ENCODE assay signal across 11 cellular contexts in genomic region chr4:36224969-36225903, GRCh38. TPM values are rescaled to one million over a fixed set of nuclear protein-coding genes. Genes with fewer than 3 reads are reported as not detected.
DNase-seq lines count a peak whose midpoint lies in the region; ATAC-seq and TF ChIP-seq lines count a peak whose summit lies in the region.
"Had no signal": no experiment of that assay in that cellular context is flagged by ENCODE, and none has a peak within 500 bp of the region (broad histone marks: within the 10 kb centered on the region; RNA-seq: fewer than 3 reads in every experiment).

No MANE protein-coding gene starts in this region.

- 93% methylated on average over 2 of the region's 2 CpGs for WGBS in thymus

- no peaks in the 10 kb centered on the region for H3K9me3 ChIP-seq in Panc1 (ENCODE audit: control insufficient read depth, insufficient read depth, low read depth, low read length)
- H3K9me3 ChIP-seq in thymus (ENCODE audit: control insufficient read depth), result no peaks in the 10 kb centered on the region
- H3K9me3 ChIP-seq: prostate gland, uterus had no signal

- H3K4me1 Mint-ChIP-seq in activated T-cell treated with anti-CD3 and anti-CD28 coated beads, Interleukin-2, amount 50 U/mL, for 4 hours (ENCODE audit: low read depth), result peaks cover 72% of the 10 kb centered on the region

- in situ Hi-C loops in Panc1 (cut with HindIII; ENCODE audit: low pct_unique_long_range_greater_than_20kb, low sequenced_read_pairs), result no loop called here

- no TSS peak for BruUV-seq in Panc1 (replicated peaks; lab: Mats Ljungman, UMichigan)

- no peak for ATAC-seq in activated T-cell treated with anti-CD3 and anti-CD28 coated beads, Interleukin-2, amount 50 U/mL, for 4 hours
- ATAC-seq in Panc1, result peak; percentile 63; the same call in 1 of the 2 replicates
- ATAC-seq in GM21515 (IDR thresholded peaks at IDR 0.05; ENCODE audit: unreplicated experiment), result no peak
- ATAC-seq in HG02981 (IDR thresholded peaks at IDR 0.05; ENCODE audit: unreplicated experiment), result no peak

- no peak for DNase-seq in activated T-cell treated with anti-CD3 and anti-CD28 coated beads, Interleukin-2, amount 50 U/mL, for 4 hours
- DNase-seq in activated T-cell treated with anti-CD3 and anti-CD28 coated beads, Interleukin-2, amount 50 U/mL, for 1 hour, result no peak
- no peak for DNase-seq in Panc1 (ENCODE audit: low read depth, low spot score)
- no peak for DNase-seq in activated CD8-positive, alpha-beta memory T cell treated with anti-CD3 and anti-CD28 coated beads, Interleukin-2, amount 50 U/mL, for 4 hours
- DNase-seq: kidney glomerular epithelial cell, uterus had no signal

- POLR2A ChIA-PET in Panc1 (lab: Charles Lee), result no interaction called here

- no peak for TF ChIP-seq CTCF in Panc1 (IDR thresholded peaks at IDR 0.05)

- CTCF ChIA-PET in Panc1 (lab: Charles Lee), result no interaction called here

- peak overlapping the region; percentile 19 for H3K4me3 Mint-ChIP-seq in activated T-cell treated with anti-CD3 and anti-CD28 coated beads, Interleukin-2, amount 50 U/mL, for 4 hours

- H3K36me3 Mint-ChIP-seq in activated T-cell treated with anti-CD3 and anti-CD28 coated beads, Interleukin-2, amount 50 U/mL, for 4 hours (ENCODE audit: insufficient read depth), result peaks cover 14% of the 10 kb centered on the region

- no peaks in the 10 kb centered on the region for H3K9me3 Mint-ChIP-seq in activated T-cell treated with anti-CD3 and anti-CD28 coated beads, Interleukin-2, amount 50 U/mL, for 4 hours

- H3K27ac ChIP-seq in Panc1 (ENCODE audit: low read length) (peak overlapping the region; percentile 29), layer of hippocampus (ENCODE audit: low read depth, low read length) (peak overlapping the region; percentile 64), thymus (ENCODE audit: low read depth) (no peak overlapping the region)
- H3K27ac ChIP-seq: prostate gland, uterus had no signal

- H3K36me3 ChIP-seq in Panc1 (ENCODE audit: control insufficient read depth, insufficient read depth, low read length), result no peaks in the 10 kb centered on the region
- H3K36me3 ChIP-seq in thymus (ENCODE audit: control insufficient read depth, insufficient read depth), result peaks cover 7% of the 10 kb centered on the region
- H3K36me3 ChIP-seq: prostate gland, uterus had no signal

- intact Hi-C loops in Panc1 (cut with micrococcal nuclease; ENCODE audit: unreplicated experiment), result no loop called here

- H3K4me1 ChIP-seq in Panc1 (ENCODE audit: control insufficient read depth, insufficient read depth, low read length) (peaks cover 5% of the 10 kb centered on the region; the same call in 1 of the 2 replicates), thymus (ENCODE audit: control insufficient read depth, insufficient read depth, low read length) (peaks cover 5% of the 10 kb centered on the region)
- H3K4me1 ChIP-seq: prostate gland, uterus had no signal

- H3K4me3 ChIP-seq in Panc1 (ENCODE audit: low read depth in 2 of 2, low read length in 2 of 2) (no peak overlapping the region), thymus (ENCODE audit: low read length) (peak overlapping the region; percentile 1)
- H3K4me3 ChIP-seq: prostate gland, uterus had no signal

- H3K27me3 ChIP-seq in Panc1 (ENCODE audit: control insufficient read depth, insufficient read depth, low read length), result no peaks in the 10 kb centered on the region
- H3K27me3 ChIP-seq in layer of hippocampus (ENCODE audit: control insufficient read depth, insufficient read depth, low read length), result no peaks in the 10 kb centered on the region
- H3K27me3 ChIP-seq in thymus (ENCODE audit: control insufficient read depth, insufficient read depth), result no peaks in the 10 kb centered on the region
- H3K27me3 ChIP-seq: uterus had no signal

- H3K27me3 Mint-ChIP-seq in activated T-cell treated with anti-CD3 and anti-CD28 coated beads, Interleukin-2, amount 50 U/mL, for 4 hours (ENCODE audit: low read depth), result no peaks in the 10 kb centered on the region

RNA-seq across cellular contexts. Expression of gene ARAP2, which starts 19.1 kb away (rescaled TPM):
- total RNA-seq in activated T-cell treated with anti-CD3 and anti-CD28 coated beads, Interleukin-2, amount 50 U/mL, for 4 hours, result 10 to 100 TPM; 20.7 to 33.2 (median 26.8) TPM
- 5.5 TPM for total RNA-seq in Panc1 (2021; ENCODE audit: unreplicated experiment)
- polyA plus RNA-seq in Panc1 (2012; ENCODE audit: insufficient read length), result 0.79 TPM
- polyA plus RNA-seq in thymus, result 23.7 TPM

RNA-seq across cellular contexts. Expression of gene DTHD1, which starts 56.2 kb away (rescaled TPM):
- under 1 TPM; 0.15 to 0.71 (median 0.19) TPM for total RNA-seq in activated T-cell treated with anti-CD3 and anti-CD28 coated beads, Interleukin-2, amount 50 U/mL, for 4 hours
- total RNA-seq in Panc1 (2021; ENCODE audit: unreplicated experiment), result not detected
- not detected for polyA plus RNA-seq in Panc1 (2012; ENCODE audit: insufficient read length)
- polyA plus RNA-seq in thymus, result 0.14 TPM
